Comparison of ENCODE assay signal across 8 cellular contexts in genomic region chr3:46892285-46893145, GRCh38. TPM values are rescaled to one million over a fixed set of nuclear protein-coding genes. Genes with fewer than 3 reads are reported as not detected.
DNase-seq lines count a peak whose midpoint lies in the region; ATAC-seq and TF ChIP-seq lines count a peak whose summit lies in the region.

No MANE protein-coding gene starts in this region.

- H3K4me3 ChIP-seq in NB4 (ENCODE audit: low read depth, low read length): peak overlapping the region; percentile 38

- intact Hi-C loops in cardiac septum (cut with DNase I): loop anchor here (10.0 kb wide), 1 partner anchor 398 kb away; the partner anchor contains the start of gene RTP3

- peak; percentile 39 for DNase-seq in NCI-H1105 treated with DMSO at 0.1 percent for 48 hours (lab: John Stamatoyannopoulos, UW)
- DNase-seq in NCI-H1105 (lab: John Stamatoyannopoulos, UW): no peak
- DNase-seq in NB4 (ENCODE audit: low read depth): peak; percentile 82
- peak; percentile 60 for DNase-seq in amniotic epithelial cell (ENCODE audit: low read depth)
- DNase-seq in cardiac septum (ENCODE audit: low spot score): peak; percentile 88
- DNase-seq in nucleus accumbens (lab: John Stamatoyannopoulos, UW): peak in 50 of 56 donors; percentile 10 to 87 (median 55)

- TF ChIP-seq CTCF in NB4 (IDR thresholded peaks at IDR 0.05; ENCODE audit: low read depth, low read length): no peak

- no peak for TF ChIP-seq POLR2A in NB4 (IDR thresholded peaks at IDR 0.05; ENCODE audit: extremely low read depth, insufficient read length)

- ATAC-seq in GM19455 (IDR thresholded peaks at IDR 0.05; ENCODE audit: unreplicated experiment): no peak
- no peak for ATAC-seq in HG03097 (IDR thresholded peaks at IDR 0.05; ENCODE audit: low FRiP score, unreplicated experiment)

RNA-seq across cellular contexts. Expression of gene PTH1R, which starts 15.0 kb away (rescaled TPM):
- 5.4 TPM for total RNA-seq in cardiac septum

RNA-seq across cellular contexts. Expression of gene MYL3, which starts 29.3 kb away (rescaled TPM):
- 3,804 TPM for total RNA-seq in cardiac septum
